ENCODE assay signal across 27 cellular contexts in genomic region chr4:28151314-28151713, GRCh38.
"Had no signal": no experiment of that assay in that cellular context is flagged by ENCODE, and none has a peak within 500 bp of the region (broad histone marks: within the 10 kb centered on the region; RNA-seq: fewer than 3 reads in every experiment).

No MANE protein-coding gene starts in this region.

- ATAC-seq: stimulated activated effector memory CD8-positive, alpha-beta T cell treated with anti-CD3 and anti-CD28 coated beads, Interleukin-12 subunit alpha, Interleukin-12 subunit beta, amount 100 ng/mL, for 72 hours; stimulated activated memory B cell treated with anti-CD40 and anti-IgM and Interleukin-4, amounts not matched to agents 10 μg/mL and 1 μg/mL and 100 μg/mL, for 72 hours; stimulated activated naive B cell treated with anti-CD40 and anti-IgM and Interleukin-4, amounts not matched to agents 10 μg/mL and 1 μg/mL and 100 μg/mL, for 72 hours; stimulated activated naive CD8-positive, alpha-beta T cell treated with anti-CD3 and anti-CD28 coated beads, Interleukin-15, amount 100 ng/mL, for 72 hours; stimulated activated naive CD8-positive, alpha-beta T cell treated with anti-CD3 and anti-CD28 coated beads, Interleukin-15, Interleukin-2, amounts not matched to agents 100 U/mL and 50 U/mL, for 24 hours; upper lobe of right lung had no signal

- H3K9me3 ChIP-seq: stomach, suprapubic skin, testis, thoracic aorta, thyroid gland, tibial artery, tibial nerve, transverse colon, upper lobe of left lung, upper lobe of right lung, uterus, vagina had no signal

- H3K4me1 ChIP-seq: stomach, suprapubic skin, testis, thyroid gland, tibial artery, tibial nerve, transverse colon, upper lobe of left lung, upper lobe of right lung, uterus, vagina had no signal

- H3K27ac ChIP-seq: stomach, suprapubic skin, testis, thoracic aorta, thyroid gland, tibial artery, tibial nerve, transverse colon, upper lobe of left lung, upper lobe of right lung, uterus, vagina had no signal

- DNase-seq: stimulated activated CD4-positive, alpha-beta T cell treated with anti-CD3 and anti-CD28 coated beads, Interleukin-2, amount 100 ng/mL, for 48 hours; stimulated activated CD4-positive, alpha-beta T cell treated with anti-CD3 and anti-CD28 coated beads, Interleukin-4, amount 100 ng/mL, for 1 hour; stimulated activated CD4-positive, alpha-beta T cell treated with anti-CD3 and anti-CD28 coated beads, Interleukin-4, amount 100 ng/mL, for 24 hours; stimulated activated CD4-positive, alpha-beta T cell treated with anti-CD3 and anti-CD28 coated beads, Interleukin-4, amount 100 ng/mL, for 4 hours; stimulated activated CD8-positive, alpha-beta memory T cell treated with anti-CD3 and anti-CD28 coated beads, Interleukin-4, amount 100 ng/mL, for 48 hours; stimulated activated naive B cell treated with anti-CD40 and anti-IgM and Interleukin-4, amounts not matched to agents 10 μg/mL and 1 μg/mL and 100 μg/mL, for 72 hours; stimulated activated naive CD4-positive, alpha-beta T cell; stimulated activated naive CD4-positive, alpha-beta T cell treated with Interleukin-2 at 50 U/mL for 16 hours; stimulated activated naive CD8-positive, alpha-beta T cell treated with anti-CD3 and anti-CD28 coated beads, Interleukin-15, amount 100 ng/mL, for 72 hours; stimulated activated naive CD8-positive, alpha-beta T cell treated with anti-CD3 and anti-CD28 coated beads, Interleukin-15, Interleukin-2, amounts not matched to agents 100 U/mL and 50 U/mL, for 24 hours; stomach; substantia nigra; testis; thyroid gland; tibial artery; transverse colon; trophoblast cell; upper lobe of left lung; upper lobe of right lung; uterus had no signal

- H3K4me3 ChIP-seq: stomach, suprapubic skin, testis, thoracic aorta, thyroid gland, tibial artery, tibial nerve, transverse colon, upper lobe of left lung, upper lobe of right lung, uterus, vagina had no signal

- H3K27me3 ChIP-seq: stomach, suprapubic skin, testis, thyroid gland, tibial artery, tibial nerve, transverse colon, upper lobe of left lung, upper lobe of right lung, uterus, vagina had no signal

- H3K36me3 ChIP-seq: stomach, suprapubic skin, thoracic aorta, thyroid gland, tibial artery, tibial nerve, transverse colon, upper lobe of left lung, upper lobe of right lung, uterus, vagina had no signal

- FAIRE-seq: urothelium cell line had no signal
